In the genomic region with DNA sequence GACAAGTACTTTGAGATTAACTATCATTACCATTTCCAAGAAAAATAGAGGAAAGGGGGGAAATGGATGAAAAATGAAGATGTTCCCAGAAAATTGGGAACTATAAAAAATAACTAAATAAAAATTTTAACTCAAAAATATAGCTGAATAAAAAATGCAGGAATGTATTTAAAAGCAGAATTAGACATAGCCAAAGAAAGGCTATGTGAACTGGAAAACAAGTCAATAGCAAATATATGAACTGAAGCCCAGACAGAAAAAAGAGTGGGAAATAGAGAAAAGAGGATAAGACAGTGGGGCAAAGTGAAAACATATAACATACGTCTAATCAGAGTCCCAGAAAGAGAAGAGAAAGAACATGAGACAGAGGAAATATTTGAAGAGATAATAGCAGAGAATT, we compare ENCODE assay signal across 7 cellular contexts. TPM values are rescaled to one million over a fixed set of nuclear protein-coding genes. Genes with fewer than 3 reads are reported as not detected.
"Had no signal": no experiment of that assay in that cellular context is flagged by ENCODE, and none has a peak within 500 bp of the region (broad histone marks: within the 10 kb centered on the region; RNA-seq: fewer than 3 reads in every experiment).

No MANE protein-coding gene starts in this region.

- H3K36me3 Mint-ChIP-seq: IgD-negative memory B cell had no signal

- DNase-seq: H9, HCEC 1CT, HFFc6 had no signal

- ATAC-seq: GM23338, HepG2 had no signal

- H3K4me1 Mint-ChIP-seq: GM23338, H9, IgD-negative memory B cell had no signal

- H2AFZ ChIP-seq: GM23338 had no signal

- H3K27ac ChIP-seq: HL-60 had no signal

- H3K4me2 ChIP-seq: GM23338 had no signal

- H3K27ac Mint-ChIP-seq: GM23338, H9, HFFc6, IgD-negative memory B cell had no signal

- H3K4me3 Mint-ChIP-seq: GM23338, H9, HFFc6, IgD-negative memory B cell had no signal

- H3K4me3 ChIP-seq: GM23338 had no signal

RNA-seq across cellular contexts. Expression of gene PPP1R3C, which starts 10.3 kb away (rescaled TPM):
- polyA plus RNA-seq: IgD-negative memory B cell had no signal
